ENCODE assay signal across 1 cellular context in genomic region chr16:74922150-74923138, GRCh38.
TF ChIP-seq lines count a peak whose summit lies in the region.

No MANE protein-coding gene starts in this region.

TF ChIP-seq in HepG2, 621 proteins besides CTCF, POLR2A, EP300 and RAD21 (continued from another document):
- TF ChIP-seq, protein P1, sequence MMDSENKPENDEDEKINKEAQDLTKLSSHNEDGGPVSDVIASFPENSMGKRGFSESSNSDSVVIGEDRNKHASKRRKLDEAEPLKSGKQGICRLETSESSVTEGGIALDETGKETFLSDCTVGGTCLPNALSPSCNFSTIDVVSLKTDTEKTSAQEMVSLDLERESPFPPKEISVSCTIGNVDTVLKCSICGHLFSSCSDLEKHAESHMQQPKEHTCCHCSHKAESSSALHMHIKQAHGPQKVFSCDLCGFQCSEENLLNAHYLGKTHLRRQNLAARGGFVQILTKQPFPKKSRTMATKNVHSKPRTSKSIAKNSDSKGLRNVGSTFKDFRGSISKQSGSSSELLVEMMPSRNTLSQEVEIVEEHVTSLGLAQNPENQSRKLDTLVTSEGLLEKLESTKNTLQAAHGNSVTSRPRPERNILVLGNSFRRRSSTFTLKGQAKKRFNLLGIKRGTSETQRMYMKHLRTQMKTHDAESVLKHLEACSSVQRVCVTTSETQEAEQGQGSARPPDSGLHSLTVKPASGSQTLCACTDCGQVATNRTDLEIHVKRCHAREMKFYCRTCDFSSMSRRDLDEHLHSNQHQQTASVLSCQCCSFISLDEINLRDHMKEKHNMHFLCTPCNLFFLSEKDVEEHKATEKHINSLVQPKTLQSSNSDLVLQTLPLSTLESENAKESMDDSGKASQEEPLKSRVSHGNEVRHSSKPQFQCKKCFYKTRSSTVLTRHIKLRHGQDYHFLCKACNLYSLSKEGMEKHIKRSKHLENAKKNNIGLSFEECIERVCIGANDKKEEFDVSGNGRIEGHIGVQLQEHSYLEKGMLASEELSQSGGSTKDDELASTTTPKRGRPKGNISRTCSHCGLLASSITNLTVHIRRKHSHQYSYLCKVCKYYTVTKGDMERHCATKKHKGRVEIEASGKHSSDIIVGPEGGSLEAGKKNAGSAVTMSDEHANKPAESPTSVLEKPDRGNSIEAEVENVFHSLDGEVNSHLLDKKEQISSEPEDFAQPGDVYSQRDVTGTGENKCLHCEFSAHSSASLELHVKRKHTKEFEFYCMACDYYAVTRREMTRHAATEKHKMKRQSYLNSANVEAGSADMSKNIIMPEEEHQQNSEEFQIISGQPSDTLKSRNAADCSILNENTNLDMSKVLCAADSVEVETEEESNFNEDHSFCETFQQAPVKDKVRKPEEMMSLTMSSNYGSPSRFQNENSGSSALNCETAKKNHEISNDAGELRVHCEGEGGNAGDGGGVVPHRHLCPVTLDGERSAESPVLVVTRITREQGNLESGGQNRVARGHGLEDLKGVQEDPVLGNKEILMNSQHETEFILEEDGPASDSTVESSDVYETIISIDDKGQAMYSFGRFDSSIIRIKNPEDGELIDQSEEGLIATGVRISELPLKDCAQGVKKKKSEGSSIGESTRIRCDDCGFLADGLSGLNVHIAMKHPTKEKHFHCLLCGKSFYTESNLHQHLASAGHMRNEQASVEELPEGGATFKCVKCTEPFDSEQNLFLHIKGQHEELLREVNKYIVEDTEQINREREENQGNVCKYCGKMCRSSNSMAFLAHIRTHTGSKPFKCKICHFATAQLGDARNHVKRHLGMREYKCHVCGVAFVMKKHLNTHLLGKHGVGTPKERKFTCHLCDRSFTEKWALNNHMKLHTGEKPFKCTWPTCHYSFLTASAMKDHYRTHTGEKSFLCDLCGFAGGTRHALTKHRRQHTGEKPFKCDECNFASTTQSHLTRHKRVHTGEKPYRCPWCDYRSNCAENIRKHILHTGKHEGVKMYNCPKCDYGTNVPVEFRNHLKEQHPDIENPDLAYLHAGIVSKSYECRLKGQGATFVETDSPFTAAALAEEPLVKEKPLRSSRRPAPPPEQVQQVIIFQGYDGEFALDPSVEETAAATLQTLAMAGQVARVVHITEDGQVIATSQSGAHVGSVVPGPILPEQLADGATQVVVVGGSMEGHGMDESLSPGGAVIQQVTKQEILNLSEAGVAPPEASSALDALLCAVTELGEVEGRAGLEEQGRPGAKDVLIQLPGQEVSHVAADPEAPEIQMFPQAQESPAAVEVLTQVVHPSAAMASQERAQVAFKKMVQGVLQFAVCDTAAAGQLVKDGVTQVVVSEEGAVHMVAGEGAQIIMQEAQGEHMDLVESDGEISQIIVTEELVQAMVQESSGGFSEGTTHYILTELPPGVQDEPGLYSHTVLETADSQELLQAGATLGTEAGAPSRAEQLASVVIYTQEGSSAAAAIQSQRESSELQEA (CRISPR knock-in tag; IDR thresholded peaks at IDR 0.05; ENCODE audit: not compliant biosample characterization) = no peak
- peak; percentile 26; the same call in 1 of the 2 replicates for TF ChIP-seq ZNF749 (CRISPR knock-in tag; IDR thresholded peaks at IDR 0.05; ENCODE audit: borderline replicate concordance)
- no peak for TF ChIP-seq ZNF567 (CRISPR knock-in tag; IDR thresholded peaks at IDR 0.05; ENCODE audit: borderline replicate concordance)
- TF ChIP-seq KLF13 (CRISPR knock-in tag; IDR thresholded peaks at IDR 0.05) = no peak
- no peak for TF ChIP-seq ZNF576 (CRISPR knock-in tag; IDR thresholded peaks at IDR 0.05)
- no peak for TF ChIP-seq NFYB (CRISPR knock-in tag; IDR thresholded peaks at IDR 0.05)
- no peak for TF ChIP-seq NFE2 (CRISPR knock-in tag; IDR thresholded peaks at IDR 0.05)
- TF ChIP-seq PHF8 (CRISPR knock-in tag; IDR thresholded peaks at IDR 0.05) = no peak
- TF ChIP-seq JUNB (CRISPR knock-in tag; IDR thresholded peaks at IDR 0.05; ENCODE audit: borderline replicate concordance) = no peak
- TF ChIP-seq U2AF1 (optimal IDR thresholded peaks at IDR 0.05; ENCODE audit: low read depth, low read length) = no peak
- no peak for TF ChIP-seq ZFAT (CRISPR knock-in tag; conservative IDR thresholded peaks at IDR 0.05)
- TF ChIP-seq XBP1 (CRISPR knock-in tag; IDR thresholded peaks at IDR 0.05) = no peak
- no peak for TF ChIP-seq MED1 (CRISPR knock-in tag; IDR thresholded peaks at IDR 0.05)
- TF ChIP-seq HES4 (CRISPR knock-in tag; IDR thresholded peaks at IDR 0.05; ENCODE audit: borderline replicate concordance) = no peak
- TF ChIP-seq ZFP82 (CRISPR knock-in tag; IDR thresholded peaks at IDR 0.05; ENCODE audit: borderline replicate concordance) = no peak
- TF ChIP-seq REL (CRISPR knock-in tag; conservative IDR thresholded peaks at IDR 0.05) = no peak
- no peak for TF ChIP-seq ZNF777 (CRISPR knock-in tag; IDR thresholded peaks at IDR 0.05)
- TF ChIP-seq FLYWCH1 (CRISPR knock-in tag; IDR thresholded peaks at IDR 0.05) = no peak
- TF ChIP-seq SATB2 (CRISPR knock-in tag; IDR thresholded peaks at IDR 0.05) = no peak
- no peak for TF ChIP-seq ZNF121 (CRISPR knock-in tag; IDR thresholded peaks at IDR 0.05)
- TF ChIP-seq MEF2D (CRISPR knock-in tag; IDR thresholded peaks at IDR 0.05) = no peak
- TF ChIP-seq DNMT3B (CRISPR knock-in tag; conservative IDR thresholded peaks at IDR 0.05) = no peak
- TF ChIP-seq ETV6 (CRISPR knock-in tag; conservative IDR thresholded peaks at IDR 0.05) = no peak
- no peak for TF ChIP-seq ZNF616 (CRISPR knock-in tag; IDR thresholded peaks at IDR 0.05; ENCODE audit: low read depth)
- TF ChIP-seq STAT5B (CRISPR knock-in tag; IDR thresholded peaks at IDR 0.05) = no peak
- no peak for TF ChIP-seq LCORL (IDR thresholded peaks at IDR 0.05)
- TF ChIP-seq LCORL (CRISPR knock-in tag; IDR thresholded peaks at IDR 0.05) = no peak
- TF ChIP-seq, protein P2, sequence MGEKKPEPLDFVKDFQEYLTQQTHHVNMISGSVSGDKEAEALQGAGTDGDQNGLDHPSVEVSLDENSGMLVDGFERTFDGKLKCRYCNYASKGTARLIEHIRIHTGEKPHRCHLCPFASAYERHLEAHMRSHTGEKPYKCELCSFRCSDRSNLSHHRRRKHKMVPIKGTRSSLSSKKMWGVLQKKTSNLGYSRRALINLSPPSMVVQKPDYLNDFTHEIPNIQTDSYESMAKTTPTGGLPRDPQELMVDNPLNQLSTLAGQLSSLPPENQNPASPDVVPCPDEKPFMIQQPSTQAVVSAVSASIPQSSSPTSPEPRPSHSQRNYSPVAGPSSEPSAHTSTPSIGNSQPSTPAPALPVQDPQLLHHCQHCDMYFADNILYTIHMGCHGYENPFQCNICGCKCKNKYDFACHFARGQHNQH (CRISPR knock-in tag; IDR thresholded peaks at IDR 0.05) = peak; percentile 45; the same call in 1 of the 2 replicates
- no peak for TF ChIP-seq HNRNPK (IDR thresholded peaks at IDR 0.05; ENCODE audit: low read depth, low read length, poor library complexity, severe bottlenecking)
- TF ChIP-seq KAT2B (IDR thresholded peaks at IDR 0.05; ENCODE audit: borderline replicate concordance, low read depth, low read length) = no peak
- TF ChIP-seq RFXANK (CRISPR knock-in tag; IDR thresholded peaks at IDR 0.05) = no peak
- TF ChIP-seq ZNF501 (CRISPR knock-in tag; IDR thresholded peaks at IDR 0.05) = no peak
- no peak for TF ChIP-seq SP2 (CRISPR knock-in tag; IDR thresholded peaks at IDR 0.05)
- no peak for TF ChIP-seq ZNF883 (CRISPR knock-in tag; IDR thresholded peaks at IDR 0.05; ENCODE audit: not compliant biosample characterization)
- TF ChIP-seq SMAD1 (CRISPR knock-in tag; IDR thresholded peaks at IDR 0.05; ENCODE audit: borderline replicate concordance, low read depth) = no peak
- TF ChIP-seq KLF12 (CRISPR knock-in tag; IDR thresholded peaks at IDR 0.05; ENCODE audit: borderline replicate concordance) = no peak
- TF ChIP-seq ZNF138 (CRISPR knock-in tag; IDR thresholded peaks at IDR 0.05; ENCODE audit: low read depth) = 0 out of 2 replicates have a peak, but pooled peaks have one; percentile 59
- TF ChIP-seq ZNF326 (CRISPR knock-in tag; IDR thresholded peaks at IDR 0.05; ENCODE audit: borderline replicate concordance) = no peak
- TF ChIP-seq TBL1XR1 (IDR thresholded peaks at IDR 0.05; ENCODE audit: borderline replicate concordance, low read length, partially characterized antibody) = no peak
- TF ChIP-seq KDM4B (CRISPR knock-in tag; IDR thresholded peaks at IDR 0.05) = no peak
- TF ChIP-seq SOX13 (IDR thresholded peaks at IDR 0.05) = no peak
- TF ChIP-seq SOX13 (CRISPR knock-in tag; conservative IDR thresholded peaks at IDR 0.05 in 1 of 2, IDR thresholded peaks at IDR 0.05 in 1 of 2) = peak in 1 of 2 experiments; percentile 62; a peak in 2 of 4 replicates
- TF ChIP-seq SP140L (CRISPR knock-in tag; IDR thresholded peaks at IDR 0.05; ENCODE audit: borderline replicate concordance) = 0 out of 2 replicates have a peak, but pooled peaks have one; percentile 65
- no peak for TF ChIP-seq U2AF2 (IDR thresholded peaks at IDR 0.05; ENCODE audit: low read depth, low read length)
- TF ChIP-seq, protein P3, sequence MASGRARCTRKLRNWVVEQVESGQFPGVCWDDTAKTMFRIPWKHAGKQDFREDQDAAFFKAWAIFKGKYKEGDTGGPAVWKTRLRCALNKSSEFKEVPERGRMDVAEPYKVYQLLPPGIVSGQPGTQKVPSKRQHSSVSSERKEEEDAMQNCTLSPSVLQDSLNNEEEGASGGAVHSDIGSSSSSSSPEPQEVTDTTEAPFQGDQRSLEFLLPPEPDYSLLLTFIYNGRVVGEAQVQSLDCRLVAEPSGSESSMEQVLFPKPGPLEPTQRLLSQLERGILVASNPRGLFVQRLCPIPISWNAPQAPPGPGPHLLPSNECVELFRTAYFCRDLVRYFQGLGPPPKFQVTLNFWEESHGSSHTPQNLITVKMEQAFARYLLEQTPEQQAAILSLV (CRISPR knock-in tag; IDR thresholded peaks at IDR 0.05; ENCODE audit: borderline replicate concordance) = no peak
- TF ChIP-seq GATAD1 (CRISPR knock-in tag; IDR thresholded peaks at IDR 0.05) = no peak
- TF ChIP-seq POGZ (CRISPR knock-in tag; IDR thresholded peaks at IDR 0.05) = no peak
- TF ChIP-seq IKZF4 (CRISPR knock-in tag; IDR thresholded peaks at IDR 0.05; ENCODE audit: borderline replicate concordance, low read depth, not compliant biosample characterization) = no peak
- no peak for TF ChIP-seq ZNF724P (CRISPR knock-in tag; IDR thresholded peaks at IDR 0.05; ENCODE audit: borderline replicate concordance)
- no peak for TF ChIP-seq ZNF605 (CRISPR knock-in tag; IDR thresholded peaks at IDR 0.05)
- TF ChIP-seq EED (CRISPR knock-in tag; IDR thresholded peaks at IDR 0.05) = no peak
- no peak for TF ChIP-seq SRSF4 (IDR thresholded peaks at IDR 0.05; ENCODE audit: low read depth, low read length, poor library complexity, severe bottlenecking)
- TF ChIP-seq HDAC6 (IDR thresholded peaks at IDR 0.05; ENCODE audit: low read depth, low read length) = no peak
- TF ChIP-seq NFYC (CRISPR knock-in tag; IDR thresholded peaks at IDR 0.05) = no peak
- TF ChIP-seq ATAD3A (CRISPR knock-in tag; IDR thresholded peaks at IDR 0.05) = no peak
- no peak for TF ChIP-seq ARNT2 (CRISPR knock-in tag; IDR thresholded peaks at IDR 0.05; ENCODE audit: low read depth)
- TF ChIP-seq ZNF841 (CRISPR knock-in tag; IDR thresholded peaks at IDR 0.05; ENCODE audit: borderline replicate concordance) = no peak
- TF ChIP-seq GABPB1 (CRISPR knock-in tag; IDR thresholded peaks at IDR 0.05) = no peak
- no peak for TF ChIP-seq SKIL (CRISPR knock-in tag; IDR thresholded peaks at IDR 0.05; ENCODE audit: borderline replicate concordance)
- TF ChIP-seq KDM2A (CRISPR knock-in tag; IDR thresholded peaks at IDR 0.05; ENCODE audit: borderline replicate concordance, low read depth) = no peak
TF ChIP-seq in HepG2: peak in this region for 99.
